20 cellular contexts compared by ENCODE assay signal in genomic region chr12:29216797-29217583, GRCh38.
A peak's percentile ranks its signal among the peaks of the same experiment; 100 is the strongest.
DNase-seq lines count a peak whose midpoint lies in the region; ATAC-seq, FAIRE-seq and TF ChIP-seq lines count a peak whose summit lies in the region.
"Had no signal": no experiment of that assay in that cellular context is flagged by ENCODE, and none has a peak within 500 bp of the region (broad histone marks: within the 10 kb centered on the region; RNA-seq: fewer than 3 reads in every experiment).

No MANE protein-coding gene starts in this region.

- no peak overlapping the region for H3K4me3 ChIP-seq in HL-60 (replicated peaks; ENCODE audit: insufficient read depth, low read length)
- H3K4me3 ChIP-seq: GM23338, left lung, PC-9 had no signal

- TF ChIP-seq CTCF in HL-60 (IDR thresholded peaks at IDR 0.05; ENCODE audit: insufficient read depth, low read length) (no peak), chondrocyte (IDR thresholded peaks at IDR 0.05) (no peak), RWPE1 (conservative IDR thresholded peaks at IDR 0.05; ENCODE audit: low read depth) (no peak)

- CTCF ChIA-PET in RWPE1 (lab: Yijun Ruan, JAX), result no interaction called here

- H3K4me3 Mint-ChIP-seq in chondrocyte (ENCODE audit: unreplicated experiment), result no peak overlapping the region
- H3K4me3 Mint-ChIP-seq: GM23338, T-cell, WTC11 had no signal

- no peaks in the 10 kb centered on the region for H3K27me3 ChIP-seq in HL-60 (ENCODE audit: insufficient read depth, poor library complexity, severe bottlenecking)
- H3K27me3 ChIP-seq: left lung had no signal

- no peak for FAIRE-seq in urothelium cell line (lab: Jason Lieb, UNC)

- POLR2A ChIA-PET in RWPE1 (lab: Yijun Ruan, JAX; ENCODE audit: low non-redundant PET), result no interaction called here

- no peaks in the 10 kb centered on the region for H3K27me3 Mint-ChIP-seq in chondrocyte (ENCODE audit: low read depth)
- H3K27me3 Mint-ChIP-seq: T-cell had no signal

- peak overlapping the region; percentile 45 for H3K27ac Mint-ChIP-seq in chondrocyte (ENCODE audit: unreplicated experiment)
- H3K27ac Mint-ChIP-seq: GM23338, T-cell, WTC11 had no signal

- peaks cover 51% of the 10 kb centered on the region for H3K4me1 Mint-ChIP-seq in chondrocyte (ENCODE audit: low read depth)
- H3K4me1 Mint-ChIP-seq: GM23338, T-cell had no signal

- DNase-seq in AML-193 (lab: John Stamatoyannopoulos, UW), result peak; percentile 20
- DNase-seq in HL-60 (ENCODE audit: low read depth in 1 of 2, low spot score in 1 of 2), result peak in 1 of 2 experiments; percentile 59
- no peak for DNase-seq in chondrocyte (ENCODE audit: low spot score)
- DNase-seq in left kidney (ENCODE audit: low read depth, low spot score), result peak; percentile 24
- DNase-seq in epidermal melanocyte (ENCODE audit: insufficient read length, low spot score), result no peak
- no peak for DNase-seq in RWPE1 (ENCODE audit: low spot score)
- no peak for DNase-seq in urothelium cell line (ENCODE audit: low spot score)
- DNase-seq: activated effector memory CD4-positive, alpha-beta T cell treated with Interleukin-2 at 50 U/mL for 16 hours; anterior cingulate cortex; cortex of kidney; DMS53; hypothalamus; left lung; NCI-H187 treated with DMSO at 0.1 percent for 48 hours; NCI-H526 treated with DMSO at 0.1 percent for 48 hours; PC-9; T-cell had no signal

- H3K27ac ChIP-seq in HL-60 (replicated peaks), result peak overlapping the region; percentile 61
- no peak overlapping the region for H3K27ac ChIP-seq in RWPE1
- H3K27ac ChIP-seq: left lung, PC-9 had no signal

- H3K9me3 Mint-ChIP-seq in chondrocyte (ENCODE audit: low read depth), result peaks cover 2% of the 10 kb centered on the region
- H3K9me3 Mint-ChIP-seq: GM23338 had no signal

- no peak for ATAC-seq in GM18907 (IDR thresholded peaks at IDR 0.05; ENCODE audit: unreplicated experiment)
- ATAC-seq: GM23338, left lung, T-cell, WTC11 had no signal

- no peaks in the 10 kb centered on the region for H3K36me3 Mint-ChIP-seq in chondrocyte (ENCODE audit: low read depth)

Comparison
In these comparisons a context has a peak if more than half of its experiments do, and no peak if none do; other contexts are left out.
1. DNase-seq: peak in AML-193 (2 of 2) and left kidney (single experiment); none in chondrocyte (single experiment), epidermal melanocyte (single experiment), RWPE1 (single experiment) and urothelium cell line (single experiment).